Comparison of ENCODE assay signal across 19 cellular contexts in genomic region chr4:137794779-137795178, GRCh38.
DNase-seq lines count a peak whose midpoint lies in the region; ATAC-seq and TF ChIP-seq lines count a peak whose summit lies in the region.
"Had no signal": no experiment of that assay in that cellular context is flagged by ENCODE, and none has a peak within 500 bp of the region (broad histone marks: within the 10 kb centered on the region; RNA-seq: fewer than 3 reads in every experiment).

No MANE protein-coding gene starts in this region.

- H3K4me1 ChIP-seq in rectal smooth muscle tissue (ENCODE audit: control insufficient read depth, insufficient read depth, low read length): no peaks in the 10 kb centered on the region
- H3K4me1 ChIP-seq: heart left ventricle had no signal

- H3K27ac ChIP-seq in coronary artery: no peak overlapping the region
- H3K27ac ChIP-seq in rectal smooth muscle tissue (ENCODE audit: low read depth, low read length): no peak overlapping the region
- H3K27ac ChIP-seq: heart left ventricle, RWPE1, WERI-Rb-1 had no signal

- H3K36me3 ChIP-seq in rectal smooth muscle tissue (ENCODE audit: control insufficient read depth, insufficient read depth, low read length): no peaks in the 10 kb centered on the region
- H3K36me3 ChIP-seq: heart left ventricle, WERI-Rb-1 had no signal

- H3K9ac ChIP-seq in rectal smooth muscle tissue (ENCODE audit: low read length): no peak overlapping the region

- no peak for TF ChIP-seq CTCF in coronary artery (IDR thresholded peaks at IDR 0.05)

- DNase-seq in COLO829 (ENCODE audit: low spot score) (peak; percentile 14), NCI-H2029 (lab: John Stamatoyannopoulos, UW) (peak; percentile 47), coronary artery (ENCODE audit: low spot score) (no peak), mucosa of gallbladder (ENCODE audit: low spot score) (no peak), CD1c-positive myeloid dendritic cell (ENCODE audit: extremely low spot score) (no peak)
- DNase-seq: activated CD8-positive, alpha-beta T cell treated with anti-CD3 and anti-CD28 coated beads for 36 hours; heart left ventricle; HFFc6; islet precursor cell; NCI-H526 treated with DMSO at 0.1 percent for 48 hours; nucleus accumbens; stimulated activated naive CD8-positive, alpha-beta T cell treated with anti-CD3 and anti-CD28 coated beads, Interleukin-15, Interleukin-2, amounts not matched to agents 100 U/mL and 50 U/mL, for 24 hours; WERI-Rb-1 had no signal

- ATAC-seq in HG03025 (IDR thresholded peaks at IDR 0.05; ENCODE audit: low FRiP score, unreplicated experiment): no peak
- no peak for ATAC-seq in HG03135 (IDR thresholded peaks at IDR 0.05; ENCODE audit: unreplicated experiment)
- ATAC-seq: activated CD8-positive, alpha-beta T cell treated with anti-CD3 and anti-CD28 coated beads for 36 hours; activated T-helper 17 cell treated with anti-CD3 and anti-CD28 coated beads, Interleukin-2, amount 50 U/mL, for 72 hours; heart left ventricle; K562; stimulated activated naive CD8-positive, alpha-beta T cell treated with anti-CD3 and anti-CD28 coated beads, Interleukin-15, Interleukin-2, amounts not matched to agents 100 U/mL and 50 U/mL, for 24 hours had no signal

- no peaks in the 10 kb centered on the region for H3K27me3 ChIP-seq in rectal smooth muscle tissue (ENCODE audit: control insufficient read depth, insufficient read depth, low read length)
- H3K27me3 ChIP-seq: heart left ventricle had no signal

- H3K4me3 ChIP-seq in coronary artery (peak overlapping the region; percentile 3), rectal smooth muscle tissue (ENCODE audit: low read length) (peak overlapping the region; percentile 4)
- H3K4me3 ChIP-seq: K562 had no signal

Comparison
In these comparisons a context has a peak if more than half of its experiments do, and no peak if none do; other contexts are left out.
1. DNase-seq: peak in COLO829 (single experiment) and NCI-H2029 (single experiment); none in coronary artery (single experiment), mucosa of gallbladder (single experiment) and CD1c-positive myeloid dendritic cell (single experiment).